8 cellular contexts compared by ENCODE assay signal in the genomic region with DNA sequence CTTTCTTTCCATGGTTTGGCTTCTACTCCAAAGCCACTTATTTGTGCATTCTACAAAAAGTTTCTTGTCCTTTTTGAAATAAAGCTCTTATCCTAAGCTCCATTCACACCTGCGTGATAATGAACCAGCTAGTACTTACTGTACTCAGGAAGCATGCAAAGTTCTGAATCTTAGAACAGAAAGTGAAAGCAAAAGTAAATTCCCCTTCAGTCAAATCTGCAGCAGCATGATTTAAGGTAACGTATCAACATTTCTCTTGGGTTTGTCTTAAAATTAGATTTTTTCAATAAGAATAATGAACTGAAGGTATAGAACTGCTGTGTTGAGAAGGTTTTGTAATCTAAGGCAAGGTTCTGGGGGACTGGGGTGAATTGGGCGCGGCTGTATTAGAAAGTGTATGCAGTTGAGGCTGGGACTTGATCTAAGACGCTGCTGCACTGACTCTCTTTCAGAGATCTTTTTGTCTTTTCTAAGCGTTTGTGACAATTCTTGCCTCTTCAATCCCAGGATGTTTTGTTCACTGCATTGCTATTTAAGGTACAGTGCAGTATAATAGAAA. TPM values are rescaled to one million over a fixed set of nuclear protein-coding genes. Genes with fewer than 3 reads are reported as not detected.
DNase-seq lines count a peak whose midpoint lies in the region; TF ChIP-seq lines count a peak whose summit lies in the region.

A gene with protein sequence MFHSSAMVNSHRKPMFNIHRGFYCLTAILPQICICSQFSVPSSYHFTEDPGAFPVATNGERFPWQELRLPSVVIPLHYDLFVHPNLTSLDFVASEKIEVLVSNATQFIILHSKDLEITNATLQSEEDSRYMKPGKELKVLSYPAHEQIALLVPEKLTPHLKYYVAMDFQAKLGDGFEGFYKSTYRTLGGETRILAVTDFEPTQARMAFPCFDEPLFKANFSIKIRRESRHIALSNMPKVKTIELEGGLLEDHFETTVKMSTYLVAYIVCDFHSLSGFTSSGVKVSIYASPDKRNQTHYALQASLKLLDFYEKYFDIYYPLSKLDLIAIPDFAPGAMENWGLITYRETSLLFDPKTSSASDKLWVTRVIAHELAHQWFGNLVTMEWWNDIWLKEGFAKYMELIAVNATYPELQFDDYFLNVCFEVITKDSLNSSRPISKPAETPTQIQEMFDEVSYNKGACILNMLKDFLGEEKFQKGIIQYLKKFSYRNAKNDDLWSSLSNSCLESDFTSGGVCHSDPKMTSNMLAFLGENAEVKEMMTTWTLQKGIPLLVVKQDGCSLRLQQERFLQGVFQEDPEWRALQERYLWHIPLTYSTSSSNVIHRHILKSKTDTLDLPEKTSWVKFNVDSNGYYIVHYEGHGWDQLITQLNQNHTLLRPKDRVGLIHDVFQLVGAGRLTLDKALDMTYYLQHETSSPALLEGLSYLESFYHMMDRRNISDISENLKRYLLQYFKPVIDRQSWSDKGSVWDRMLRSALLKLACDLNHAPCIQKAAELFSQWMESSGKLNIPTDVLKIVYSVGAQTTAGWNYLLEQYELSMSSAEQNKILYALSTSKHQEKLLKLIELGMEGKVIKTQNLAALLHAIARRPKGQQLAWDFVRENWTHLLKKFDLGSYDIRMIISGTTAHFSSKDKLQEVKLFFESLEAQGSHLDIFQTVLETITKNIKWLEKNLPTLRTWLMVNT (plus strand): TSS at position 209 of the 559 bp plus-strand sequence. CDS start 3,186 bp downstream, outside the sequence.

- H3K4me3 ChIP-seq in HFF-Myc (replicated peaks; ENCODE audit: low read depth, low read length) = peak within 1 kb of the TSS; percentile 49
- peak within 1 kb of the TSS; percentile 69 for H3K4me3 ChIP-seq in rectal smooth muscle tissue (ENCODE audit: low read length)

- peaks cover 20% of the 10 kb centered on the region for H3K36me3 Mint-ChIP-seq in activated CD4-positive, alpha-beta T cell treated with anti-CD3 and anti-CD28 coated beads, Interleukin-2, amount 10 ng/mL, durations not matched to agents 24 days and 14 days (ENCODE audit: low read depth)
- peaks cover 20% of the 10 kb centered on the region for H3K36me3 Mint-ChIP-seq in activated T-helper 1 cell treated with anti-CD3 and anti-CD28 coated beads, Interleukin-12 subunit alpha, Interleukin-12 subunit beta, Interleukin-2, Interleukin-4 antibody, amounts not matched to agents 30 ng/mL and 10 ng/mL and 1 ng/mL, durations not matched to agents 14 hours and 24 hours and 36 hours (ENCODE audit: low read depth)

- peaks cover 4% of the 10 kb centered on the region for H3K4me1 ChIP-seq in rectal smooth muscle tissue (ENCODE audit: control insufficient read depth, insufficient read depth, low read length)

- no peak for TF ChIP-seq CTCF in HFF-Myc (IDR thresholded peaks at IDR 0.05; ENCODE audit: low read depth, low read length, missing control alignments)

- no peaks in the 10 kb centered on the region for H3K27me3 Mint-ChIP-seq in activated CD4-positive, alpha-beta T cell treated with anti-CD3 and anti-CD28 coated beads, Interleukin-2, amount 10 ng/mL, durations not matched to agents 24 days and 14 days
- no peaks in the 10 kb centered on the region for H3K27me3 Mint-ChIP-seq in activated T-helper 1 cell treated with anti-CD3 and anti-CD28 coated beads, Interleukin-12 subunit alpha, Interleukin-12 subunit beta, Interleukin-2, Interleukin-4 antibody, amounts not matched to agents 30 ng/mL and 10 ng/mL and 1 ng/mL, durations not matched to agents 14 hours and 24 hours and 36 hours (ENCODE audit: insufficient read depth)

- peak within 1 kb of the TSS; percentile 60 for H3K27ac ChIP-seq in rectal smooth muscle tissue (ENCODE audit: low read depth, low read length)

- H3K27me3 ChIP-seq in rectal smooth muscle tissue (ENCODE audit: control insufficient read depth, insufficient read depth, low read length) = no peaks in the 10 kb centered on the region

- DNase-seq in activated CD4-positive, alpha-beta T cell treated with anti-CD3 and anti-CD28 coated beads, Interleukin-2, amount 10 ng/mL, durations not matched to agents 24 days and 14 days = peak; percentile 77
- DNase-seq in activated CD4-positive, alpha-beta T cell treated with anti-CD3 and anti-CD28 coated beads for 48 hours = no peak
- DNase-seq in HFF-Myc (ENCODE audit: extremely low read depth, low read depth) (no peak), NAMALWA (ENCODE audit: low spot score) (peak; percentile 80), glomerular endothelial cell (ENCODE audit: extremely low read depth, low read depth, low spot score) (no peak), T1000 (lab: John Stamatoyannopoulos, UW) (no peak)
- DNase-seq in activated T-helper 1 cell treated with anti-CD3 and anti-CD28 coated beads, Interleukin-12 subunit alpha, Interleukin-12 subunit beta, Interleukin-2, Interleukin-4 antibody, amounts not matched to agents 30 ng/mL and 10 ng/mL and 1 ng/mL, durations not matched to agents 14 hours and 24 hours and 36 hours (ENCODE audit: low spot score) = no peak

- H3K4me1 Mint-ChIP-seq in activated CD4-positive, alpha-beta T cell treated with anti-CD3 and anti-CD28 coated beads, Interleukin-2, amount 10 ng/mL, durations not matched to agents 24 days and 14 days = peaks cover 62% of the 10 kb centered on the region
- H3K4me1 Mint-ChIP-seq in activated T-helper 1 cell treated with anti-CD3 and anti-CD28 coated beads, Interleukin-12 subunit alpha, Interleukin-12 subunit beta, Interleukin-2, Interleukin-4 antibody, amounts not matched to agents 30 ng/mL and 10 ng/mL and 1 ng/mL, durations not matched to agents 14 hours and 24 hours and 36 hours (ENCODE audit: low read depth) = peaks cover 66% of the 10 kb centered on the region

- no peaks in the 10 kb centered on the region for H3K9me3 Mint-ChIP-seq in activated CD4-positive, alpha-beta T cell treated with anti-CD3 and anti-CD28 coated beads, Interleukin-2, amount 10 ng/mL, durations not matched to agents 24 days and 14 days
- no peaks in the 10 kb centered on the region for H3K9me3 Mint-ChIP-seq in activated T-helper 1 cell treated with anti-CD3 and anti-CD28 coated beads, Interleukin-12 subunit alpha, Interleukin-12 subunit beta, Interleukin-2, Interleukin-4 antibody, amounts not matched to agents 30 ng/mL and 10 ng/mL and 1 ng/mL, durations not matched to agents 14 hours and 24 hours and 36 hours

- intact Hi-C loops in activated CD4-positive, alpha-beta T cell treated with anti-CD3 and anti-CD28 coated beads, Interleukin-2, amount 10 ng/mL, durations not matched to agents 24 days and 14 days (cut with micrococcal nuclease) = loop anchor here (1.0 to 5.0 kb wide), 5 partner anchors 10 to 214 kb away; partner anchors contain the start of gene CAST
- intact Hi-C loops in activated T-helper 1 cell treated with anti-CD3 and anti-CD28 coated beads, Interleukin-12 subunit alpha, Interleukin-12 subunit beta, Interleukin-2, Interleukin-4 antibody, amounts not matched to agents 30 ng/mL and 10 ng/mL and 1 ng/mL, durations not matched to agents 14 hours and 24 hours and 36 hours (cut with micrococcal nuclease) = loop anchor here (1.0 to 10.0 kb wide), 10 partner anchors 10 to 1322 kb away; partner anchors contain the start of genes ARSK, CAST and SKIC3

- no peaks in the 10 kb centered on the region for H3K36me3 ChIP-seq in rectal smooth muscle tissue (ENCODE audit: control insufficient read depth, insufficient read depth, low read length)

- peak within 1 kb of the TSS; percentile 3 for H3K9ac ChIP-seq in rectal smooth muscle tissue (ENCODE audit: low read length)

- H3K27ac Mint-ChIP-seq in activated CD4-positive, alpha-beta T cell treated with anti-CD3 and anti-CD28 coated beads, Interleukin-2, amount 10 ng/mL, durations not matched to agents 24 days and 14 days = peak within 1 kb of the TSS; percentile 98
- H3K27ac Mint-ChIP-seq in activated T-helper 1 cell treated with anti-CD3 and anti-CD28 coated beads, Interleukin-12 subunit alpha, Interleukin-12 subunit beta, Interleukin-2, Interleukin-4 antibody, amounts not matched to agents 30 ng/mL and 10 ng/mL and 1 ng/mL, durations not matched to agents 14 hours and 24 hours and 36 hours = peak within 1 kb of the TSS; percentile 99

- H3K4me3 Mint-ChIP-seq in activated CD4-positive, alpha-beta T cell treated with anti-CD3 and anti-CD28 coated beads, Interleukin-2, amount 10 ng/mL, durations not matched to agents 24 days and 14 days = peak within 1 kb of the TSS; percentile 96
- peak within 1 kb of the TSS; percentile 93 for H3K4me3 Mint-ChIP-seq in activated T-helper 1 cell treated with anti-CD3 and anti-CD28 coated beads, Interleukin-12 subunit alpha, Interleukin-12 subunit beta, Interleukin-2, Interleukin-4 antibody, amounts not matched to agents 30 ng/mL and 10 ng/mL and 1 ng/mL, durations not matched to agents 14 hours and 24 hours and 36 hours

RNA-seq across cellular contexts. Expression of the gene that starts here (rescaled TPM):
- total RNA-seq in activated CD4-positive, alpha-beta T cell treated with anti-CD3 and anti-CD28 coated beads, Interleukin-2, amount 10 ng/mL, durations not matched to agents 24 days and 14 days = 48.9 and 51.3 TPM in 2 replicates
- 52.9 and 54.4 TPM in 2 replicates for total RNA-seq in activated T-helper 1 cell treated with anti-CD3 and anti-CD28 coated beads, Interleukin-12 subunit alpha, Interleukin-12 subunit beta, Interleukin-2, Interleukin-4 antibody, amounts not matched to agents 30 ng/mL and 10 ng/mL and 1 ng/mL, durations not matched to agents 14 hours and 24 hours and 36 hours
- 12.7 and 167 TPM in 2 replicates for total RNA-seq in glomerular endothelial cell

Comparison
In these comparisons a context has a peak if more than half of its experiments do, and no peak if none do; other contexts are left out.
1. DNase-seq: peak in activated CD4-positive, alpha-beta T cell treated with anti-CD3 and anti-CD28 coated beads, Interleukin-2, amount 10 ng/mL, durations not matched to agents 24 days and 14 days (single experiment) and NAMALWA (single experiment); none in activated CD4-positive, alpha-beta T cell treated with anti-CD3 and anti-CD28 coated beads for 48 hours (single experiment), HFF-Myc (single experiment), activated T-helper 1 cell treated with anti-CD3 and anti-CD28 coated beads, Interleukin-12 subunit alpha, Interleukin-12 subunit beta, Interleukin-2, Interleukin-4 antibody, amounts not matched to agents 30 ng/mL and 10 ng/mL and 1 ng/mL, durations not matched to agents 14 hours and 24 hours and 36 hours (single experiment), glomerular endothelial cell (single experiment) and T1000 (single experiment).